Comparison of ENCODE assay signal across 18 cellular contexts in the genomic region with DNA sequence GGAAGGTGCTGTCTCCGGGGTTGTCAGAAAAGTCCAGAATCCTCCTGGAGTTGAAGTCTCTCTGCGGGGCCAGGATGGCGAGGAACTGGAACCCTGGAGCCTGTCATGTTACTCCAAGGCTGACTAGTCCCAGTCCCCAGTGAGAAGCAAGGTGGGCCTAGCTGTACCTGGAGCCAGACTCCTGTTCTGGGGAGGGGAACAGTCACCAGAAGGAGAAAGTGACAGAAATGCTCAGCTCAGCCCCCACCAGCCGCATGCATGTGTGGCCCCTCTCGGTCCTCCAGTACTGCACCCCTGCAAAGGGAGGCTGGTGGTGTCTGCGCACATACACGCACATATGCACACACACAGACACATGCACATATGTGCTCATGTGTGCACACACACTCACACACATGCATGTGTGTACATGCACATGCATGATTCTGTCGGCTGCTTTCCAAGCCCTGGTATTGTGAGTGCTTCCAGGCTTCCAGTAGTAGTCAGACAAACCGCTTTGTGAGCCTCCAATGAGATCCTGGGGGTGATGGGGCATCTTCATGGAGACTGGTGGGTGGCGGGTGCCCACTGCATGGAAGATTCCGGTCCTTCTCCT. TPM values are rescaled to one million over a fixed set of nuclear protein-coding genes. Genes with fewer than 3 reads are reported as not detected.
A peak's percentile ranks its signal among the peaks of the same experiment; 100 is the strongest.
DNase-seq lines count a peak whose midpoint lies in the region; ATAC-seq, FAIRE-seq and TF ChIP-seq lines count a peak whose summit lies in the region.
"Had no signal": no experiment of that assay in that cellular context is flagged by ENCODE, and none has a peak within 500 bp of the region (broad histone marks: within the 10 kb centered on the region; RNA-seq: fewer than 3 reads in every experiment).

No MANE protein-coding gene starts in this region.

- H3K36me3 ChIP-seq in neural progenitor cell (no peaks in the 10 kb centered on the region), smooth muscle cell (ENCODE audit: low read depth) (no peaks in the 10 kb centered on the region)
- H3K36me3 ChIP-seq: MG63 had no signal

- H3K36me3 Mint-ChIP-seq in neural progenitor cell, result no peaks in the 10 kb centered on the region
- peaks cover 3% of the 10 kb centered on the region for H3K36me3 Mint-ChIP-seq in mesothelial cell of epicardium

- H3K9me3 Mint-ChIP-seq in neural progenitor cell (peaks cover 3% of the 10 kb centered on the region), mesothelial cell of epicardium (peaks cover 5% of the 10 kb centered on the region)

- H3K4me1 Mint-ChIP-seq in neural progenitor cell (peaks cover 28% of the 10 kb centered on the region), mesothelial cell of epicardium (peaks cover 11% of the 10 kb centered on the region)

- no peaks in the 10 kb centered on the region for H3F3A ChIP-seq in neural progenitor cell (ENCODE audit: low read depth)
- H3F3A ChIP-seq in smooth muscle cell (ENCODE audit: low read depth), result no peaks in the 10 kb centered on the region

- H3K27ac Mint-ChIP-seq in neural progenitor cell, result peak overlapping the region; percentile 68
- no peak overlapping the region for H3K27ac Mint-ChIP-seq in mesothelial cell of epicardium

- H3K27me3 ChIP-seq in neural progenitor cell (no peaks in the 10 kb centered on the region), smooth muscle cell (ENCODE audit: low read depth) (no peaks in the 10 kb centered on the region)
- H3K27me3 ChIP-seq: MG63 had no signal

- H3K4me3 Mint-ChIP-seq in neural progenitor cell (no peak overlapping the region), mesothelial cell of epicardium (no peak overlapping the region)

- TF ChIP-seq CTCF in neural progenitor cell (IDR thresholded peaks at IDR 0.05), result no peak
- TF ChIP-seq CTCF in smooth muscle cell (IDR thresholded peaks at IDR 0.05; ENCODE audit: borderline replicate concordance, insufficient read depth, poor library complexity, severe bottlenecking), result no peak
- no peak for TF ChIP-seq CTCF in mesothelial cell of epicardium (IDR thresholded peaks at IDR 0.05; ENCODE audit: unreplicated experiment)

- no peak overlapping the region for H3K4me2 ChIP-seq in neural progenitor cell
- no peak overlapping the region for H3K4me2 ChIP-seq in smooth muscle cell
- H3K4me2 ChIP-seq: A549 had no signal

- no peak overlapping the region for H2AFZ ChIP-seq in neural progenitor cell (replicated peaks)
- no peak overlapping the region for H2AFZ ChIP-seq in smooth muscle cell (ENCODE audit: low read depth)
- H2AFZ ChIP-seq: PC-9 had no signal

- H3K27me3 Mint-ChIP-seq in neural progenitor cell (ENCODE audit: insufficient read depth, low read depth), result peaks cover 13% of the 10 kb centered on the region
- peaks cover 7% of the 10 kb centered on the region for H3K27me3 Mint-ChIP-seq in mesothelial cell of epicardium (ENCODE audit: low read depth)

- H3K9me3 ChIP-seq in neural progenitor cell (ENCODE audit: low read depth), result no peaks in the 10 kb centered on the region
- H3K9me3 ChIP-seq in smooth muscle cell (replicated peaks; ENCODE audit: low read depth), result no peaks in the 10 kb centered on the region

- H4K20me1 ChIP-seq in neural progenitor cell (ENCODE audit: low read depth) (no peaks in the 10 kb centered on the region), smooth muscle cell (ENCODE audit: low read depth) (no peaks in the 10 kb centered on the region)

- FAIRE-seq in urothelium cell line (lab: Jason Lieb, UNC), result peak; percentile 63
- FAIRE-seq: A549 had no signal

- DNase-seq in cardiac septum (ENCODE audit: low spot score) (peak; percentile 54), left ventricle myocardium superior (no peak), ecto neural progenitor cell (ENCODE audit: low spot score) (peak; percentile 31), neural progenitor cell (ENCODE audit: low spot score) (no peak), urothelium cell line (ENCODE audit: low spot score) (no peak), SK-N-DZ (ENCODE audit: low spot score) (no peak), smooth muscle cell (lab: John Stamatoyannopoulos, UW; ENCODE audit: unreplicated experiment) (no peak), mesothelial cell of epicardium (ENCODE audit: low spot score in 2 of 2, unreplicated experiment in 2 of 2) (no peak)
- DNase-seq: KBM-7, MG63, NCI-H1105, NCI-H187 treated with DMSO at 0.1 percent for 48 hours, NCI-H2171, NCI-H446 treated with DMSO at 0.1 percent for 48 hours, NCI-H774, PC-9 had no signal

- intact Hi-C loops in cardiac septum (cut with DNase I) (no loop called here), left ventricle myocardium superior (cut with micrococcal nuclease) (no loop called here)

- H3K4me1 ChIP-seq in neural progenitor cell (peaks cover 8% of the 10 kb centered on the region), smooth muscle cell (ENCODE audit: low read depth) (peaks cover 4% of the 10 kb centered on the region)

- no peak overlapping the region for H3K27ac ChIP-seq in neural progenitor cell
- no peak overlapping the region for H3K27ac ChIP-seq in smooth muscle cell (ENCODE audit: low read depth)

- H3K79me2 ChIP-seq in neural progenitor cell (ENCODE audit: low read depth) (no peaks in the 10 kb centered on the region), smooth muscle cell (ENCODE audit: low read depth) (no peaks in the 10 kb centered on the region)

- no peak for ATAC-seq in left ventricle myocardium superior
- ATAC-seq: A549, Right ventricle myocardium inferior had no signal

- 96% methylated on average over 10 of the region's 11 CpGs for WGBS in smooth muscle cell (ENCODE audit: low lambda C conversion rate)

- H3K9ac ChIP-seq in neural progenitor cell (no peak overlapping the region), smooth muscle cell (ENCODE audit: low read depth) (no peak overlapping the region)

- H3K4me3 ChIP-seq in neural progenitor cell (no peak overlapping the region), smooth muscle cell (no peak overlapping the region)
- H3K4me3 ChIP-seq: A549, MG63, PC-9 had no signal

RNA-seq across cellular contexts. Expression of gene RTL6, which starts 54.3 kb away (rescaled TPM):
- total RNA-seq in cardiac septum, result 25.6 TPM
- total RNA-seq in left ventricle myocardium superior, result 24.7 TPM
- total RNA-seq in neural progenitor cell (ENCODE audit: low replicate concordance), result 15.7 and 27.6 TPM in 2 replicates
- 32.7 and 35.5 TPM in 2 replicates for polyA plus RNA-seq in SK-N-DZ (2014; cell fraction: cytosol; rRNA removed)
- polyA plus RNA-seq in SK-N-DZ (2014; cell fraction: nucleus; rRNA removed), result 10.2 and 12.2 TPM in 2 replicates
- total RNA-seq in smooth muscle cell, result 15.1 and 20.7 TPM in 2 replicates
- polyA plus RNA-seq in smooth muscle cell, result 12.6 and 14.9 TPM in 2 replicates
- total RNA-seq in mesothelial cell of epicardium, result 47.5 to 48.3 TPM (median 47.6 TPM) in 3 replicates

Comparison
In these comparisons a context has a peak if more than half of its experiments do, and no peak if none do; other contexts are left out.
1. DNase-seq: peak in cardiac septum (single experiment) and ecto neural progenitor cell (single experiment); none in left ventricle myocardium superior (single experiment), neural progenitor cell (single experiment), urothelium cell line (single experiment), SK-N-DZ (single experiment), smooth muscle cell (single experiment) and mesothelial cell of epicardium (0 of 2).